2 cellular contexts compared by ENCODE assay signal in genomic region chr4:173534439-173534838, GRCh38.
TF ChIP-seq lines count a peak whose summit lies in the region.

No MANE protein-coding gene starts in this region.

TF ChIP-seq in SK-N-SH treated with all-trans-retinoic acid at 6 μM for 48 hours, 23 proteins besides CTCF, POLR2A, EP300 and RAD21 (continued from another document):
- TF ChIP-seq CSRNP3 (CRISPR knock-in tag; IDR thresholded peaks at IDR 0.05) (no peak), ZNF565 (CRISPR knock-in tag; conservative IDR thresholded peaks at IDR 0.05; ENCODE audit: low read depth) (no peak), ZFP30 (CRISPR knock-in tag; IDR thresholded peaks at IDR 0.05) (no peak), TOX (CRISPR knock-in tag; IDR thresholded peaks at IDR 0.05; ENCODE audit: borderline replicate concordance) (no peak)

TF ChIP-seq in GM23338, 12 proteins besides CTCF, POLR2A, EP300 and RAD21:
- TF ChIP-seq ZNF462 (CRISPR knock-in tag; IDR thresholded peaks at IDR 0.05) (no peak), STAT1 (IDR thresholded peaks at IDR 0.05; ENCODE audit: unreplicated experiment) (no peak)
